5 cellular contexts compared by ENCODE assay signal in genomic region chr3:45856323-45856722, GRCh38. TPM values are rescaled to one million over a fixed set of nuclear protein-coding genes. Genes with fewer than 3 reads are reported as not detected.
"Had no signal": no experiment of that assay in that cellular context is flagged by ENCODE, and none has a peak within 500 bp of the region (broad histone marks: within the 10 kb centered on the region; RNA-seq: fewer than 3 reads in every experiment).

No MANE protein-coding gene starts in this region.

RNA-seq across cellular contexts. Expression of gene CCR9, which starts 30.0 kb away (rescaled TPM):
- total RNA-seq: GM23338, H1, H9, HT-29, IMR-90 had no signal
- polyA plus RNA-seq: GM23338, H1, IMR-90 had no signal

RNA-seq across cellular contexts. Expression of gene SLC6A20, which starts 60.0 kb away (rescaled TPM):
- total RNA-seq: H1, IMR-90 had no signal
- polyA plus RNA-seq: IMR-90 had no signal
